In the genomic region with DNA sequence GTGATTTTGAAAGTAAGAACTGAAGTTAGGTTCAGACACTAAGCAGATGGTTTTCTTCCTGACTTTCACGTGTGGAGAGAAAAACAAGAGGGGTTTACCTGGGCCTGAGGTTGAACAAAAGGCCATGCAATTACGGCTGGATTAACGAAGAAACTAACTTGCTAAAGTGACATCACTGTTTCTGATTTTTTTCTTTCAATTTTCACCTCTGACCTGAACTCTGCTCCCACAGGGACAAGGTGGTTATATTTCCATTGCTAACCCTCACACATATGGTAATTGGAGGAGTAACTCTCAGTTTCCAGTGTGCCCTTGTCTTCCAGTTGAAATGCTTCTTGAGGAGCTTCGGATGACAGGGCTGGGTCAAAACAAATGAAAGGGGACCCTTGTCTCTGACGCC, we compare ENCODE assay signal across 10 cellular contexts. TPM values are rescaled to one million over a fixed set of nuclear protein-coding genes. Genes with fewer than 3 reads are reported as not detected.
DNase-seq lines count a peak whose midpoint lies in the region; ATAC-seq and TF ChIP-seq lines count a peak whose summit lies in the region.
"Had no signal": no experiment of that assay in that cellular context is flagged by ENCODE, and none has a peak within 500 bp of the region (broad histone marks: within the 10 kb centered on the region; RNA-seq: fewer than 3 reads in every experiment).

No MANE protein-coding gene starts in this region.

- H3K79me2 ChIP-seq in Karpas-422 (ENCODE audit: low read length) (peaks cover 89% of the 10 kb centered on the region), parathyroid adenoma (no peaks in the 10 kb centered on the region)

- H4K20me1 ChIP-seq in Karpas-422 (ENCODE audit: insufficient read depth, low read depth, low read length), result no peaks in the 10 kb centered on the region

- H3K27me3 ChIP-seq in CD4-positive, CD25-positive, alpha-beta regulatory T cell (ENCODE audit: control insufficient read depth, insufficient read depth, low read length), result no peaks in the 10 kb centered on the region
- no peaks in the 10 kb centered on the region for H3K27me3 ChIP-seq in Karpas-422 (ENCODE audit: low read length)
- H3K27me3 ChIP-seq in parathyroid adenoma (ENCODE audit: control insufficient read depth, insufficient read depth, low read length), result no peaks in the 10 kb centered on the region

- no peaks in the 10 kb centered on the region for H3K27me3 Mint-ChIP-seq in CD4-positive, CD25-positive, alpha-beta regulatory T cell

- H3K4me2 ChIP-seq in Karpas-422 (ENCODE audit: low read depth, low read length, poor library complexity, severe bottlenecking), result no peak overlapping the region
- H3K4me2 ChIP-seq in parathyroid adenoma (ENCODE audit: low read length), result no peak overlapping the region

- H3K27ac ChIP-seq in CD4-positive, CD25-positive, alpha-beta regulatory T cell (ENCODE audit: insufficient read depth, low read length, poor library complexity, severe bottlenecking), result peak overlapping the region; percentile 64
- peak overlapping the region; percentile 3; the same call in 1 of the 2 replicates for H3K27ac ChIP-seq in Karpas-422 (ENCODE audit: low read length)
- H3K27ac ChIP-seq in cingulate gyrus (ENCODE audit: low read depth, low read length), result peak overlapping the region; percentile 66
- H3K27ac ChIP-seq in parathyroid adenoma, result peak overlapping the region; percentile 36

- H3K9me3 ChIP-seq in CD4-positive, CD25-positive, alpha-beta regulatory T cell (ENCODE audit: control insufficient read depth in 2 of 2, low read length in 2 of 2), result no peaks in the 10 kb centered on the region
- H3K9me3 ChIP-seq in Karpas-422 (ENCODE audit: low read length) (no peaks in the 10 kb centered on the region), parathyroid adenoma (ENCODE audit: control insufficient read depth, low read length) (no peaks in the 10 kb centered on the region)

- H3K36me3 Mint-ChIP-seq in CD4-positive, CD25-positive, alpha-beta regulatory T cell, result peaks cover 23% of the 10 kb centered on the region

- no peak overlapping the region for H3K9ac ChIP-seq in Karpas-422 (ENCODE audit: low read length)
- H3K9ac ChIP-seq in parathyroid adenoma, result no peak overlapping the region

- H3K27ac Mint-ChIP-seq in CD4-positive, CD25-positive, alpha-beta regulatory T cell, result peak overlapping the region; percentile 70 to 99 (median 92)

- no peak overlapping the region for H2AFZ ChIP-seq in Karpas-422 (ENCODE audit: low read length)
- H2AFZ ChIP-seq in parathyroid adenoma, result no peak overlapping the region

- H3K4me3 ChIP-seq in CD4-positive, CD25-positive, alpha-beta regulatory T cell (ENCODE audit: low read depth, low read length), result peak overlapping the region; percentile 48
- H3K4me3 ChIP-seq in Karpas-422 (ENCODE audit: low read length) (no peak overlapping the region), parathyroid adenoma (ENCODE audit: low read depth, low read length) (no peak overlapping the region)

- peaks cover 10% of the 10 kb centered on the region for H3K36me3 ChIP-seq in CD4-positive, CD25-positive, alpha-beta regulatory T cell (ENCODE audit: control insufficient read depth, insufficient read depth, low read length)
- H3K36me3 ChIP-seq in Karpas-422 (ENCODE audit: insufficient read depth, low read length) (no peaks in the 10 kb centered on the region), parathyroid adenoma (ENCODE audit: control insufficient read depth, insufficient read depth, low read length) (no peaks in the 10 kb centered on the region)

- no peak for TF ChIP-seq CTCF in parathyroid adenoma (IDR thresholded peaks at IDR 0.05)

- H3K4me1 Mint-ChIP-seq in CD4-positive, CD25-positive, alpha-beta regulatory T cell, result peaks cover 37 to 85% (median 54%) of the 10 kb centered on the region in 4 donors

- ATAC-seq in CD4-positive, CD25-positive, alpha-beta regulatory T cell (ENCODE audit: low read depth in 2 of 2), result no peak
- ATAC-seq in HG03097 (IDR thresholded peaks at IDR 0.05; ENCODE audit: low FRiP score, unreplicated experiment), result no peak

- peak overlapping the region; percentile 54 to 83 (median 59) for H3K4me3 Mint-ChIP-seq in CD4-positive, CD25-positive, alpha-beta regulatory T cell

- no peak for DNase-seq in CD4-positive, CD25-positive, alpha-beta regulatory T cell
- DNase-seq in Karpas-422 (no peak), KG1 (lab: John Stamatoyannopoulos, UW) (no peak), A172 (ENCODE audit: low spot score) (no peak), Kasumi-1 (lab: John Stamatoyannopoulos, UW) (no peak)
- DNase-seq: KBM-7; NK-92 treated with Interleukin-12 subunit alpha and Interleukin-12 subunit beta, amount 100 ng/mL, for 24 hours had no signal

- H3K9me2 ChIP-seq in Karpas-422 (replicated peaks; ENCODE audit: insufficient read depth, low read length), result no peaks in the 10 kb centered on the region

- peaks cover 0 to 4% (median 0%) of the 10 kb centered on the region in 7 donors for H3K9me3 Mint-ChIP-seq in CD4-positive, CD25-positive, alpha-beta regulatory T cell

- peaks cover 76% of the 10 kb centered on the region for H3K4me1 ChIP-seq in CD4-positive, CD25-positive, alpha-beta regulatory T cell (ENCODE audit: control insufficient read depth, insufficient read depth, low read length, poor library complexity, severe bottlenecking)
- H3K4me1 ChIP-seq in Karpas-422 (ENCODE audit: low read length) (peaks cover 41% of the 10 kb centered on the region), parathyroid adenoma (no peaks in the 10 kb centered on the region)

RNA-seq across cellular contexts. Expression of a gene that starts 38.0 kb away (rescaled TPM):
- 339 TPM for total RNA-seq in CD4-positive, CD25-positive, alpha-beta regulatory T cell
- polyA plus RNA-seq in CD4-positive, CD25-positive, alpha-beta regulatory T cell, result 100 to 1,000 TPM; 382 to 527 (median 469) TPM
- 255 and 361 TPM in 2 replicates for total RNA-seq in Karpas-422 (2014; rRNA removed; shearing (Covaris generic); ENCODE audit: low replicate concordance)
- 326 and 328 TPM in 2 replicates for total RNA-seq in A172 (2014; rRNA removed; shearing (Covaris generic))

Comparison
In these comparisons a context has a peak if more than half of its experiments do, and no peak if none do; other contexts are left out.
1. H3K27ac ChIP-seq: peak in every context shown above with its lines; median percentile 66 in cingulate gyrus; 64 in CD4-positive, CD25-positive, alpha-beta regulatory T cell; 36 in parathyroid adenoma; 3 in Karpas-422.